ENCODE assay signal across 19 cellular contexts in the genomic region with DNA sequence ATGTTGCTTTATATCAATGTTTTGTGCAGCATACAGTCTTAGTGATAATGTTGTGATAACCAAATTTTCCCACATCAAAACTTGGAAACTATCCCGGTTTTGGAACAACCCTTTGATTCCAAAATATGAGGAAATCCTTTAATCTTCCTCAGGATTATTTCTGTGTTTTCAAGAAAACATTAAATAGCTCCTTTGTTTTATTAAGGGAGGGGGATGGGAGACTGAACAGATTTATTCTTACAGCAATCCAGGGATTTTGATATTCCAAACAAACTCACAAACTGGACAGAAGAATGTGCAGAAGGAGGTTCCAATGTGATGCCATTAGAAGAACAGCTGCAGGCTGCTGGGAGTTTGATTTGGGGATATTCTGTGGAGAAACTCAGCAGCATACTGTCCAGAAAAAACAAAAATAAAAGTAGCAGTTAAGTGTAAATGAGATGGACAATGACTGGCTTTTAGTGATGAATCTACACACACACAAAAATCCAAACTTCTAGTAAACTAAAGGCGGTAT.
DNase-seq lines count a peak whose midpoint lies in the region; ATAC-seq and TF ChIP-seq lines count a peak whose summit lies in the region.
"Had no signal": no experiment of that assay in that cellular context is flagged by ENCODE, and none has a peak within 500 bp of the region (broad histone marks: within the 10 kb centered on the region; RNA-seq: fewer than 3 reads in every experiment).

No MANE protein-coding gene starts in this region.

- H3K27ac ChIP-seq in mesenchymal stem cell (ENCODE audit: low read length, poor library complexity, severe bottlenecking) (no peak overlapping the region), smooth muscle cell (ENCODE audit: low read depth) (no peak overlapping the region)

- H3F3A ChIP-seq in smooth muscle cell (ENCODE audit: low read depth), result no peaks in the 10 kb centered on the region

- no peak overlapping the region for H2BK120ac ChIP-seq in mesenchymal stem cell (ENCODE audit: low read depth, low read length)

- no peaks in the 10 kb centered on the region for H3K4me1 ChIP-seq in adipocyte (ENCODE audit: control insufficient read depth, insufficient read depth, low read length)
- no peaks in the 10 kb centered on the region for H3K4me1 ChIP-seq in mesenchymal stem cell (ENCODE audit: control insufficient read depth, insufficient read depth, low read depth, low read length)
- peaks cover 8% of the 10 kb centered on the region for H3K4me1 ChIP-seq in smooth muscle cell (ENCODE audit: low read depth)

- H4K8ac ChIP-seq in mesenchymal stem cell (ENCODE audit: low read length), result no peak overlapping the region

- no peak for DNase-seq in activated naive CD4-positive, alpha-beta T cell treated with anti-CD3 and anti-CD28 coated beads, Interleukin-2, amount 50 U/mL, for 16 hours
- DNase-seq in adipocyte (ENCODE audit: low read depth) (no peak), mesenchymal stem cell (peak; percentile 8), smooth muscle cell (lab: John Stamatoyannopoulos, UW; ENCODE audit: unreplicated experiment) (no peak), GM10266 (ENCODE audit: extremely low spot score) (no peak)
- no peak for DNase-seq in activated CD4-positive, CD25-positive, alpha-beta regulatory T cell (lab: John Stamatoyannopoulos, UW)
- DNase-seq: 8988T, COR-L47, DMS 273 treated with DMSO at 0.1 percent for 48 hours, H9, Karpas-422, NCI-H1105, NCI-H2081 treated with DMSO at 0.1 percent for 48 hours, NCI-H774, OCI-M1, SHP77 treated with DMSO at 0.1 percent for 48 hours had no signal

- H3K9me3 ChIP-seq in adipocyte (ENCODE audit: control insufficient read depth, low read length) (no peaks in the 10 kb centered on the region), mesenchymal stem cell (ENCODE audit: control insufficient read depth, low read length) (peaks cover 3% of the 10 kb centered on the region), smooth muscle cell (replicated peaks; ENCODE audit: low read depth) (peaks cover 6% of the 10 kb centered on the region)

- H3K4me3 ChIP-seq in adipocyte (ENCODE audit: low read length) (peak overlapping the region; percentile 27), mesenchymal stem cell (ENCODE audit: insufficient read depth in 1 of 2, low read depth in 1 of 2, low read length in 2 of 2) (no peak overlapping the region), smooth muscle cell (no peak overlapping the region)

- H3K4ac ChIP-seq in mesenchymal stem cell (ENCODE audit: low read depth in 1 of 2, low read length in 2 of 2), result no peak overlapping the region

- no peaks in the 10 kb centered on the region for H3K79me2 ChIP-seq in smooth muscle cell (ENCODE audit: low read depth)

- ATAC-seq in HG02870 (IDR thresholded peaks at IDR 0.05; ENCODE audit: unreplicated experiment), result no peak

- H2BK5ac ChIP-seq in mesenchymal stem cell (ENCODE audit: low read depth, low read length, poor library complexity, severe bottlenecking), result no peak overlapping the region

- TF ChIP-seq CTCF in smooth muscle cell (IDR thresholded peaks at IDR 0.05; ENCODE audit: borderline replicate concordance, insufficient read depth, poor library complexity, severe bottlenecking) (no peak), GM10266 (IDR thresholded peaks at IDR 0.05; ENCODE audit: control insufficient read depth, insufficient read depth, low read depth, missing control alignments) (no peak)

- H3K36me3 ChIP-seq in adipocyte (ENCODE audit: control insufficient read depth, insufficient read depth, low read length, severe bottlenecking) (no peaks in the 10 kb centered on the region), mesenchymal stem cell (ENCODE audit: control insufficient read depth in 1 of 2, insufficient read depth in 2 of 2, low read depth in 1 of 2, low read length in 2 of 2) (no peaks in the 10 kb centered on the region), smooth muscle cell (ENCODE audit: low read depth) (no peaks in the 10 kb centered on the region)

- no peak overlapping the region for H4K91ac ChIP-seq in mesenchymal stem cell (ENCODE audit: low read length)

- H3K4me1 Mint-ChIP-seq in activated naive CD4-positive, alpha-beta T cell treated with anti-CD3 and anti-CD28 coated beads, Interleukin-2, amount 50 U/mL, for 24 hours, result no peaks in the 10 kb centered on the region
- H3K4me1 Mint-ChIP-seq: IgD-negative memory B cell had no signal

- H3K27me3 ChIP-seq in adipocyte (replicated peaks; ENCODE audit: control insufficient read depth, insufficient read depth, low read length) (no peaks in the 10 kb centered on the region), mesenchymal stem cell (ENCODE audit: control insufficient read depth in 1 of 2, insufficient read depth in 1 of 2, low read length in 2 of 2) (no peaks in the 10 kb centered on the region), smooth muscle cell (ENCODE audit: low read depth) (no peaks in the 10 kb centered on the region)

- H3K4me3 Mint-ChIP-seq in activated naive CD4-positive, alpha-beta T cell treated with anti-CD3 and anti-CD28 coated beads, Interleukin-2, amount 50 U/mL, for 24 hours, result no peak overlapping the region
- H3K4me3 Mint-ChIP-seq: H9 had no signal

- H2AFZ ChIP-seq in mesenchymal stem cell (ENCODE audit: low read depth, low read length), result no peak overlapping the region
- peak overlapping the region; percentile 32 for H2AFZ ChIP-seq in smooth muscle cell (ENCODE audit: low read depth)

- H2BK12ac ChIP-seq in mesenchymal stem cell (ENCODE audit: low read length in 2 of 2), result no peak overlapping the region

- no peak overlapping the region for H2BK15ac ChIP-seq in mesenchymal stem cell (ENCODE audit: low read depth, poor library complexity, severe bottlenecking)

- no peak overlapping the region for H3K14ac ChIP-seq in mesenchymal stem cell (ENCODE audit: low read length in 2 of 2)

- H3K4me2 ChIP-seq in mesenchymal stem cell (ENCODE audit: low read length, poor library complexity, severe bottlenecking), result no peak overlapping the region
- H3K4me2 ChIP-seq in smooth muscle cell, result peak overlapping the region; percentile 52

- H3K36me3 Mint-ChIP-seq in activated naive CD4-positive, alpha-beta T cell treated with anti-CD3 and anti-CD28 coated beads, Interleukin-2, amount 50 U/mL, for 24 hours, result no peaks in the 10 kb centered on the region
- H3K36me3 Mint-ChIP-seq: IgD-negative memory B cell had no signal

- H3K27ac Mint-ChIP-seq in activated naive CD4-positive, alpha-beta T cell treated with anti-CD3 and anti-CD28 coated beads, Interleukin-2, amount 50 U/mL, for 24 hours, result peak overlapping the region; percentile 18
- H3K27ac Mint-ChIP-seq: H9, IgD-negative memory B cell had no signal

- no peak overlapping the region for H3K18ac ChIP-seq in mesenchymal stem cell (ENCODE audit: low read depth in 1 of 2, low read length in 2 of 2)

- H3K9ac ChIP-seq in adipocyte (ENCODE audit: low read length), result no peak overlapping the region
- H3K9ac ChIP-seq in mesenchymal stem cell (ENCODE audit: low read length), result no peak overlapping the region
- no peak overlapping the region for H3K9ac ChIP-seq in smooth muscle cell (ENCODE audit: low read depth)

- H3K23ac ChIP-seq in mesenchymal stem cell (ENCODE audit: low read length in 2 of 2), result no peak overlapping the region

- H3K27me3 Mint-ChIP-seq in activated naive CD4-positive, alpha-beta T cell treated with anti-CD3 and anti-CD28 coated beads, Interleukin-2, amount 50 U/mL, for 24 hours, result peaks cover 3% of the 10 kb centered on the region
- H3K27me3 Mint-ChIP-seq: IgD-negative memory B cell had no signal

- no CpG with 5 or more reads among the region's 2 CpGs for WGBS in mesenchymal stem cell
- 52% methylated on average over 2 of the region's 2 CpGs for WGBS in smooth muscle cell (ENCODE audit: low lambda C conversion rate)

- H4K20me1 ChIP-seq in smooth muscle cell (ENCODE audit: low read depth), result no peaks in the 10 kb centered on the region

- no peak overlapping the region for H2AK5ac ChIP-seq in mesenchymal stem cell (ENCODE audit: low read length, severe bottlenecking)

- H3K9me3 Mint-ChIP-seq in activated naive CD4-positive, alpha-beta T cell treated with anti-CD3 and anti-CD28 coated beads, Interleukin-2, amount 50 U/mL, for 24 hours, result peaks cover 5% of the 10 kb centered on the region

- no peaks in the 10 kb centered on the region for H3K79me1 ChIP-seq in mesenchymal stem cell (replicated peaks; ENCODE audit: low read length, poor library complexity, severe bottlenecking)
